Comparison of ENCODE assay signal across 10 cellular contexts in the genomic region with DNA sequence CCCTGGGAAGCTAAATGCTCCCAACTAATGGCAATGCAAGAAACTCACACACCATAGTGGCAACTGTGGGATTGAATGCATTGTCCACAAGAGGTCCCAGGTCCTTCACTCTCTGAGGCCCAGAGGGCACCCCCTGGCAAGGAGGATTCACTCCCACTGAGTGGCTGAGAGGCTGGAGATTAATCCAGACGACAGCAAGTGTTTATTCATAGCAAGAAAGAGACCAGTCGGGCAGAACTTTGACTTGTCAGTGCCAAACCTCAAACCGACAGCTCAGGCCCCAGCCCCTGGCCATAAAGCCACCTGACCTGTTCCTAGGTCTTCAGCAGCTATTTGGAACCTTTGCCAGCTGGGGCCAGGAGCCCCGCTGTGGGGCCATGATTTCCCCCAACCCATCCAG. TPM values are rescaled to one million over a fixed set of nuclear protein-coding genes. Genes with fewer than 3 reads are reported as not detected.
DNase-seq lines count a peak whose midpoint lies in the region; ATAC-seq lines count a peak whose summit lies in the region.
"Had no signal": no experiment of that assay in that cellular context is flagged by ENCODE, and none has a peak within 500 bp of the region (broad histone marks: within the 10 kb centered on the region; RNA-seq: fewer than 3 reads in every experiment).

No MANE protein-coding gene starts in this region.

- H2BK5ac ChIP-seq in mesenchymal stem cell (ENCODE audit: low read depth, low read length, poor library complexity, severe bottlenecking) = no peak overlapping the region

- no peaks in the 10 kb centered on the region for H3K4me1 ChIP-seq in mesenchymal stem cell (ENCODE audit: control insufficient read depth, insufficient read depth, low read depth, low read length)
- H3K4me1 ChIP-seq: right lobe of liver had no signal

- no peak overlapping the region for H3K9ac ChIP-seq in mesenchymal stem cell (ENCODE audit: low read length)

- H4K91ac ChIP-seq in mesenchymal stem cell (ENCODE audit: low read length) = no peak overlapping the region

- H2AK5ac ChIP-seq in mesenchymal stem cell (ENCODE audit: low read length, severe bottlenecking) = no peak overlapping the region

- no peak overlapping the region for H3K27ac ChIP-seq in mesenchymal stem cell (ENCODE audit: low read length, poor library complexity, severe bottlenecking)
- H3K27ac ChIP-seq: left lung, right lobe of liver had no signal

- 82% methylated on average over 4 of the region's 4 CpGs for WGBS in mesenchymal stem cell

- no peak overlapping the region for H3K4ac ChIP-seq in mesenchymal stem cell (ENCODE audit: low read depth in 1 of 2, low read length in 2 of 2)

- H3K9me3 ChIP-seq in mesenchymal stem cell (ENCODE audit: control insufficient read depth, low read length) = no peaks in the 10 kb centered on the region
- H3K9me3 ChIP-seq: left lung, right lobe of liver had no signal

- H3K79me1 ChIP-seq in mesenchymal stem cell (replicated peaks; ENCODE audit: low read length, poor library complexity, severe bottlenecking) = no peaks in the 10 kb centered on the region

- H3K36me3 ChIP-seq in mesenchymal stem cell (ENCODE audit: control insufficient read depth in 1 of 2, insufficient read depth in 2 of 2, low read depth in 1 of 2, low read length in 2 of 2) = no peaks in the 10 kb centered on the region
- H3K36me3 ChIP-seq: left lung, right lobe of liver had no signal

- H3K4me3 ChIP-seq in mesenchymal stem cell (ENCODE audit: insufficient read depth in 1 of 2, low read depth in 1 of 2, low read length in 2 of 2) = no peak overlapping the region
- H3K4me3 ChIP-seq: left lung, right lobe of liver had no signal

- no peak overlapping the region for H2BK12ac ChIP-seq in mesenchymal stem cell (ENCODE audit: low read length in 2 of 2)

- no peaks in the 10 kb centered on the region for H3K9me3 Mint-ChIP-seq in stimulated activated memory B cell treated with anti-CD40 and anti-IgM and Interleukin-4, amounts not matched to agents 10 μg/mL and 1 μg/mL and 100 μg/mL, for 72 hours
- H3K9me3 Mint-ChIP-seq in effector memory CD8-positive, alpha-beta T cell = no peaks in the 10 kb centered on the region

- H3K4me3 Mint-ChIP-seq in stimulated activated memory B cell treated with anti-CD40 and anti-IgM and Interleukin-4, amounts not matched to agents 10 μg/mL and 1 μg/mL and 100 μg/mL, for 72 hours = no peak overlapping the region
- H3K4me3 Mint-ChIP-seq in effector memory CD8-positive, alpha-beta T cell = no peak overlapping the region

- ATAC-seq in HG02623 (IDR thresholded peaks at IDR 0.05; ENCODE audit: unreplicated experiment) (peak; percentile 61), HG03520 (IDR thresholded peaks at IDR 0.05; ENCODE audit: unreplicated experiment) (peak; percentile 71)
- ATAC-seq in stimulated activated memory B cell treated with anti-CD40 and anti-IgM and Interleukin-4, amounts not matched to agents 10 μg/mL and 1 μg/mL and 100 μg/mL, for 72 hours = peak; percentile 80
- ATAC-seq in effector memory CD8-positive, alpha-beta T cell (replicated peaks) = no peak

- no peaks in the 10 kb centered on the region for H3K27me3 Mint-ChIP-seq in stimulated activated memory B cell treated with anti-CD40 and anti-IgM and Interleukin-4, amounts not matched to agents 10 μg/mL and 1 μg/mL and 100 μg/mL, for 72 hours
- peaks cover 0 to 12% of the 10 kb centered on the region in 2 donors for H3K27me3 Mint-ChIP-seq in effector memory CD8-positive, alpha-beta T cell

- H3K23ac ChIP-seq in mesenchymal stem cell (ENCODE audit: low read length in 2 of 2) = no peak overlapping the region

- peak overlapping the region; percentile 69 for H3K27ac Mint-ChIP-seq in stimulated activated memory B cell treated with anti-CD40 and anti-IgM and Interleukin-4, amounts not matched to agents 10 μg/mL and 1 μg/mL and 100 μg/mL, for 72 hours
- H3K27ac Mint-ChIP-seq in effector memory CD8-positive, alpha-beta T cell = peak overlapping the region in 1 of 2 donors; percentile 38

- peak; percentile 45 for DNase-seq in NCI-H2029 (lab: John Stamatoyannopoulos, UW)
- DNase-seq in NCI-H2029 treated with DMSO at 0.1 percent for 48 hours (lab: John Stamatoyannopoulos, UW) = no peak
- DNase-seq in effector memory CD8-positive, alpha-beta T cell = no peak
- DNase-seq in mesenchymal stem cell = no peak
- no peak for DNase-seq in NCI-H2171 (lab: John Stamatoyannopoulos, UW)
- DNase-seq: left lung, right lobe of liver had no signal

- peaks cover 91% of the 10 kb centered on the region for H3K4me1 Mint-ChIP-seq in stimulated activated memory B cell treated with anti-CD40 and anti-IgM and Interleukin-4, amounts not matched to agents 10 μg/mL and 1 μg/mL and 100 μg/mL, for 72 hours
- peaks cover 0 to 2% of the 10 kb centered on the region in 2 donors for H3K4me1 Mint-ChIP-seq in effector memory CD8-positive, alpha-beta T cell (ENCODE audit: low read depth in 2 of 2)

- no peak overlapping the region for H2BK15ac ChIP-seq in mesenchymal stem cell (ENCODE audit: low read depth, poor library complexity, severe bottlenecking)

- H3K27me3 ChIP-seq in mesenchymal stem cell (ENCODE audit: control insufficient read depth in 1 of 2, insufficient read depth in 1 of 2, low read length in 2 of 2) = peaks cover 0 to 5% of the 10 kb centered on the region in 2 experiments
- H3K27me3 ChIP-seq: left lung, right lobe of liver had no signal

- no peaks in the 10 kb centered on the region for H3K36me3 Mint-ChIP-seq in stimulated activated memory B cell treated with anti-CD40 and anti-IgM and Interleukin-4, amounts not matched to agents 10 μg/mL and 1 μg/mL and 100 μg/mL, for 72 hours
- H3K36me3 Mint-ChIP-seq in effector memory CD8-positive, alpha-beta T cell (ENCODE audit: insufficient read depth) = no peaks in the 10 kb centered on the region

- H2AFZ ChIP-seq in mesenchymal stem cell (ENCODE audit: low read depth, low read length) = no peak overlapping the region

- H3K14ac ChIP-seq in mesenchymal stem cell (ENCODE audit: low read length in 2 of 2) = no peak overlapping the region

- H4K8ac ChIP-seq in mesenchymal stem cell (ENCODE audit: low read length) = no peak overlapping the region

- H2BK120ac ChIP-seq in mesenchymal stem cell (ENCODE audit: low read depth, low read length) = no peak overlapping the region

- no peak overlapping the region for H3K18ac ChIP-seq in mesenchymal stem cell (ENCODE audit: low read depth in 1 of 2, low read length in 2 of 2)

- H3K4me2 ChIP-seq in mesenchymal stem cell (ENCODE audit: low read length, poor library complexity, severe bottlenecking) = no peak overlapping the region

RNA-seq across cellular contexts. Expression of gene MPEG1, which starts 54.5 kb away (rescaled TPM):
- polyA plus RNA-seq in mesenchymal stem cell (2013, experiment 1 of 2) = not detected
- polyA plus RNA-seq in mesenchymal stem cell (2013, experiment 2 of 2) = not detected
